31 cellular contexts compared by ENCODE assay signal in the genomic region with DNA sequence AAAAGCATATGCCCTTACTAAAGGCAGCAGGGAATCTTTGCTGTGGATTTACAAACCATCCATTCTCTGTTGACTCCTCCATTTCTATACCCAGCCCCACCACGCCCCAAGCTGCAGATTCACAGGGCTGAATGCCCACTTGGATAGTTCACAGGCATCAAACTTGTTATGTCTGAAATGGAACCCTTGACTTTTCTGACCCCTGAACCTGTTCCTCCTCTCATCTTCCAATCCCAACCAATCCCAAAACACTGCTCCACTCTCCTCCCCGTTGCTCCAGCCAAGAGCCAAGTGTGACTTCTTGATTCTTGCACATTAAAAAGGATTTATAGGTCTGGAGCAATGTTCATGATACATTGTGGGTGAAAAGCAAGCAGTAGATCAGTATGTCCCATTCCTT.
"Had no signal": no experiment of that assay in that cellular context is flagged by ENCODE, and none has a peak within 500 bp of the region (broad histone marks: within the 10 kb centered on the region; RNA-seq: fewer than 3 reads in every experiment).

No MANE protein-coding gene starts in this region.

- H3K9me3 ChIP-seq: adrenal gland, body of pancreas, breast epithelium, MG63, Peyer's patch, SJSA1, SK-N-SH had no signal

- H3K4me3 ChIP-seq: adrenal gland, body of pancreas, breast epithelium, MG63, Peyer's patch, SJSA1 had no signal

- H3K27me3 ChIP-seq: adrenal gland, body of pancreas, breast epithelium, MG63, Peyer's patch had no signal

- H3K36me3 ChIP-seq: adrenal gland, breast epithelium, MG63, Peyer's patch, SJSA1 had no signal

- DNase-seq: activated B cell treated with CpG ODN at 0.5 μM for 24 hours; activated CD4-positive, alpha-beta memory T cell treated with anti-CD3 and anti-CD28 coated beads for 36 hours; activated CD4-positive, alpha-beta T cell treated with anti-CD3 and anti-CD28 coated beads for 4 hours; activated CD4-positive, alpha-beta T cell treated with anti-CD3 and anti-CD28 coated beads, Interleukin-2, amount 50 U/mL, for 1 hour; activated CD4-positive, CD25-positive, alpha-beta regulatory T cell treated with anti-CD3 and anti-CD28 coated beads, Interleukin-2, amount 50 U/mL, for 72 hours; activated CD8-positive, alpha-beta memory T cell treated with anti-CD3 and anti-CD28 coated beads, Interleukin-2, amount 50 U/mL, for 4 hours; activated gamma-delta T cell treated with Interleukin-2 at 50 U/mL for 16 hours; activated naive CD4-positive, alpha-beta T cell treated with anti-CD3 and anti-CD28 coated beads for 36 hours; activated T-cell treated with anti-CD3 and anti-CD28 coated beads for 4 hours; activated T-cell treated with anti-CD3 and anti-CD28 coated beads, Interleukin-2, amount 50 U/mL, for 4 hours; adrenal gland; body of pancreas; Kasumi-1; MG63; NCI-H1048; NCI-H1105 treated with DMSO at 0.1 percent for 48 hours; NCI-H1436; NCI-H1694; NCI-H1930; NCI-H2081 treated with DMSO at 0.1 percent for 48 hours; NCI-H345; NCI-H526; NCI-H748 treated with DMSO at 0.1 percent for 48 hours; NK-92 treated with Interleukin-12 subunit alpha and Interleukin-12 subunit beta, amount 100 ng/mL, for 24 hours; PC-3; Peyer's patch; RPMI8226; SHP77 treated with DMSO at 0.1 percent for 48 hours; SK-N-SH had no signal

- H3K27ac ChIP-seq: adrenal gland, body of pancreas, breast epithelium, Peyer's patch, SJSA1 had no signal

- H3K4me1 ChIP-seq: adrenal gland, body of pancreas, breast epithelium, Peyer's patch, SJSA1 had no signal
